ENCODE assay signal across 25 cellular contexts in the genomic region with DNA sequence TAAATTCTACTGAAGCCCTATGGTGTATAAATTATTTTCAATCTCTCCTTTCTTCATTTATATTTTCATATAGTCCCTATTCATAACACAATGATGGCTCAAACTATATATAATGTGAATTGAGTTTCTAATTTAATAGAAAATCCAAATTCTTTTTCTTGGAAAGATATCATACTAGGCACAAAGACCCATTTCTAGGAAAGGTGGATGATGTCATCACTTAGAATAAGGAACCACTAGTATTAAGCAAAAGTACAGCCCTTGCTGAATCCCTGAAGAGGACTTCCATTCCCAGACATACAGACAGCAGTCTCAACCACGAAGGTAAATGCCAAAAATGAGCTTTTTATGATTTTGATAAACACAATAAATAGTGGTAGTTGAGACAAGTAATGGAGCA.
DNase-seq lines count a peak whose midpoint lies in the region; ATAC-seq, FAIRE-seq and TF ChIP-seq lines count a peak whose summit lies in the region.
"Had no signal": no experiment of that assay in that cellular context is flagged by ENCODE, and none has a peak within 500 bp of the region (broad histone marks: within the 10 kb centered on the region; RNA-seq: fewer than 3 reads in every experiment).

No MANE protein-coding gene starts in this region.

- no peaks in the 10 kb centered on the region for H3K27me3 Mint-ChIP-seq in osteocyte (ENCODE audit: unreplicated experiment)
- H3K27me3 Mint-ChIP-seq: CD4-positive, alpha-beta memory T cell had no signal

- WGBS in K562 (ENCODE audit: insufficient coverage, low coverage, missing lambda C conversion rate): 0% methylated on average over 1 of the region's 1 CpG
- 10 to 14% methylated on average over 1 of the region's 1 CpG for WGBS in body of pancreas, 2 donors

- H3K4me1 Mint-ChIP-seq in osteocyte (ENCODE audit: unreplicated experiment): no peaks in the 10 kb centered on the region
- H3K4me1 Mint-ChIP-seq: CD14-positive monocyte; CD4-positive, alpha-beta memory T cell had no signal

- H3K9me3 Mint-ChIP-seq in osteocyte (ENCODE audit: unreplicated experiment): peaks cover 7% of the 10 kb centered on the region

- no peak for FAIRE-seq in K562 (lab: Jason Lieb, UNC)
- FAIRE-seq: A549, G401.6, GM12892, H54 had no signal

- peak overlapping the region; percentile 12 for H3K27ac Mint-ChIP-seq in osteocyte (ENCODE audit: unreplicated experiment)
- H3K27ac Mint-ChIP-seq: CD14-positive monocyte; CD4-positive, alpha-beta memory T cell had no signal

- DNase-seq in left ventricle myocardium inferior (no peak), left ventricle myocardium superior (no peak), OCI-M1 (lab: John Stamatoyannopoulos, UW) (peak; percentile 48), K562 (ENCODE audit: extremely low read depth in 1 of 4, low spot score in 3 of 4) (no peak), osteocyte (ENCODE audit: extremely low spot score, unreplicated experiment) (no peak), ascending aorta (ENCODE audit: low spot score in 2 of 2) (no peak), body of pancreas (no peak), NCI-H748 (lab: John Stamatoyannopoulos, UW; ENCODE audit: unreplicated experiment) (no peak)
- DNase-seq: 8988T; ACHN; AML-193; BE2C; Calu3; CD4-positive, alpha-beta memory T cell; COR-L47; DMS153; DND-41; GOT3 had no signal

- TF ChIP-seq EP300 in K562 (IDR thresholded peaks at IDR 0.05; ENCODE audit: low read length): no peak

- H4K20me1 ChIP-seq in K562 (replicated peaks; ENCODE audit: control insufficient read depth, insufficient read depth, low read length): no peaks in the 10 kb centered on the region
- H4K20me1 ChIP-seq: BLaER1 treated with 17β-estradiol and CSF1 and Interleukin-3, amounts not matched to agents 10 nM and 100 nM had no signal

- H3K4me2 ChIP-seq in K562 (ENCODE audit: insufficient read depth, low read length): no peak overlapping the region
- H3K4me2 ChIP-seq: A549; BLaER1 treated with 17β-estradiol and CSF1 and Interleukin-3, amounts not matched to agents 10 nM and 100 nM had no signal

- no peaks in the 10 kb centered on the region for H3K36me3 ChIP-seq in left ventricle myocardium inferior
- no peaks in the 10 kb centered on the region for H3K36me3 ChIP-seq in K562 (ENCODE audit: control insufficient read depth, insufficient read depth, low read length)
- no peaks in the 10 kb centered on the region for H3K36me3 ChIP-seq in ascending aorta
- no peaks in the 10 kb centered on the region for H3K36me3 ChIP-seq in body of pancreas (replicated peaks in 1 of 2; ENCODE audit: insufficient read depth in 1 of 2, low read depth in 2 of 2)
- H3K36me3 ChIP-seq: BE2C; BLaER1 treated with 17β-estradiol and CSF1 and Interleukin-3, amounts not matched to agents 10 nM and 100 nM had no signal

- ATAC-seq in left ventricle myocardium superior (no peak), K562 (no peak), body of pancreas (no peak)
- ATAC-seq: A549 had no signal

- CTCF ChIA-PET in K562 (lab: Yijun Ruan, JAX; ENCODE audit: low intra/inter-chr PET ratio): no interaction called here

- H2AFZ ChIP-seq in K562 (ENCODE audit: low read depth, low read length): no peak overlapping the region

- no peak for TF ChIP-seq RAD21 in K562 (CRISPR knock-in tag; conservative IDR thresholded peaks at IDR 0.05 in 1 of 2, IDR thresholded peaks at IDR 0.05 in 1 of 2)

- H3K4me3 ChIP-seq in left ventricle myocardium inferior (no peak overlapping the region), K562 (no peak overlapping the region), ascending aorta (no peak overlapping the region), body of pancreas (no peak overlapping the region)
- H3K4me3 ChIP-seq: A549; BLaER1 treated with 17β-estradiol and CSF1 and Interleukin-3, amounts not matched to agents 10 nM and 100 nM; HAP-1 had no signal

- H3K4me1 ChIP-seq in left ventricle myocardium inferior: peaks cover 19% of the 10 kb centered on the region
- H3K4me1 ChIP-seq in K562 (replicated peaks in 1 of 2; ENCODE audit: control insufficient read depth in 2 of 2, insufficient read depth in 2 of 2, low read length in 2 of 2): no peaks in the 10 kb centered on the region
- H3K4me1 ChIP-seq in ascending aorta: no peaks in the 10 kb centered on the region
- H3K4me1 ChIP-seq in body of pancreas: no peaks in the 10 kb centered on the region
- H3K4me1 ChIP-seq: A549; BE2C; BLaER1 treated with 17β-estradiol and CSF1 and Interleukin-3, amounts not matched to agents 10 nM and 100 nM; HAP-1 had no signal

- H3K9me3 ChIP-seq in left ventricle myocardium inferior (replicated peaks): no peaks in the 10 kb centered on the region
- H3K9me3 ChIP-seq in K562 (replicated peaks; ENCODE audit: control insufficient read depth, insufficient read depth, low read depth, low read length): no peaks in the 10 kb centered on the region
- H3K9me3 ChIP-seq in ascending aorta: no peaks in the 10 kb centered on the region
- H3K9me3 ChIP-seq in body of pancreas: no peaks in the 10 kb centered on the region
- H3K9me3 ChIP-seq: A549; BE2C; BLaER1 treated with 17β-estradiol and CSF1 and Interleukin-3, amounts not matched to agents 10 nM and 100 nM; HAP-1 had no signal

- intact Hi-C loops in left ventricle myocardium inferior (cut with micrococcal nuclease): no loop called here
- intact Hi-C loops in left ventricle myocardium superior (cut with micrococcal nuclease): no loop called here
- intact Hi-C loops in K562 (cut with micrococcal nuclease): no loop called here
- intact Hi-C loops in ascending aorta (cut with DNase I): no loop called here
- intact Hi-C loops in body of pancreas (cut with DNase I): no loop called here

- BruUV-seq in K562 (replicated peaks; lab: Mats Ljungman, UMichigan): no TSS peak

- TF ChIP-seq CTCF in left ventricle myocardium inferior (IDR thresholded peaks at IDR 0.05; ENCODE audit: borderline replicate concordance) (no peak), K562 (IDR thresholded peaks at IDR 0.05 in 2 of 3, conservative IDR thresholded peaks at IDR 0.05 in 1 of 3; ENCODE audit: insufficient read depth in 2 of 3, low read depth in 1 of 3, low read length in 3 of 3) (no peak), osteocyte (IDR thresholded peaks at IDR 0.05) (no peak), ascending aorta (IDR thresholded peaks at IDR 0.05) (no peak), body of pancreas (IDR thresholded peaks at IDR 0.05) (no peak)

- peak overlapping the region; percentile 39 for H3K27ac ChIP-seq in left ventricle myocardium inferior (replicated peaks)
- H3K27ac ChIP-seq in K562 (ENCODE audit: extremely low read depth, low read depth, low read length): no peak overlapping the region
- no peak overlapping the region for H3K27ac ChIP-seq in ascending aorta
- no peak overlapping the region for H3K27ac ChIP-seq in body of pancreas
- H3K27ac ChIP-seq: A549; BLaER1 treated with 17β-estradiol and CSF1 and Interleukin-3, amounts not matched to agents 10 nM and 100 nM had no signal

- TF ChIP-seq POLR2A in K562 (conservative IDR thresholded peaks at IDR 0.05) (no peak), body of pancreas (IDR thresholded peaks at IDR 0.05) (no peak)

- H3K27me3 ChIP-seq in left ventricle myocardium inferior (ENCODE audit: low read depth) (no peaks in the 10 kb centered on the region), K562 (ENCODE audit: control insufficient read depth in 2 of 2, insufficient read depth in 2 of 2, low read length in 2 of 2) (no peaks in the 10 kb centered on the region), ascending aorta (no peaks in the 10 kb centered on the region), body of pancreas (no peaks in the 10 kb centered on the region)
- H3K27me3 ChIP-seq: BE2C; BLaER1 treated with 17β-estradiol and CSF1 and Interleukin-3, amounts not matched to agents 10 nM and 100 nM had no signal

- H3K79me2 ChIP-seq in K562 (ENCODE audit: control insufficient read depth, insufficient read depth, low read length): no peaks in the 10 kb centered on the region

- in situ Hi-C loops in K562 (cut with MboI): no loop called here

- H3K4me3 Mint-ChIP-seq in osteocyte (ENCODE audit: unreplicated experiment): no peak overlapping the region
- H3K4me3 Mint-ChIP-seq: CD14-positive monocyte; CD4-positive, alpha-beta memory T cell had no signal

- H3K9me1 ChIP-seq in K562 (ENCODE audit: control insufficient read depth, insufficient read depth, low read length): no peaks in the 10 kb centered on the region

- POLR2A ChIA-PET in K562 (lab: Yijun Ruan, JAX): no interaction called here

- H3K9ac ChIP-seq in K562 (ENCODE audit: insufficient read depth in 1 of 2, low read depth in 2 of 2, low read length in 2 of 2): no peak overlapping the region
- H3K9ac ChIP-seq: BLaER1 treated with 17β-estradiol and CSF1 and Interleukin-3, amounts not matched to agents 10 nM and 100 nM had no signal

- H3K36me3 Mint-ChIP-seq in osteocyte (ENCODE audit: unreplicated experiment): peaks cover 95% of the 10 kb centered on the region
- H3K36me3 Mint-ChIP-seq: CD4-positive, alpha-beta memory T cell had no signal

TF ChIP-seq in K562, 482 proteins besides CTCF, POLR2A, EP300 and RAD21:
- no peak for TF ChIP-seq ZBTB12 (CRISPR knock-in tag; IDR thresholded peaks at IDR 0.05)
- TF ChIP-seq, protein P1, sequence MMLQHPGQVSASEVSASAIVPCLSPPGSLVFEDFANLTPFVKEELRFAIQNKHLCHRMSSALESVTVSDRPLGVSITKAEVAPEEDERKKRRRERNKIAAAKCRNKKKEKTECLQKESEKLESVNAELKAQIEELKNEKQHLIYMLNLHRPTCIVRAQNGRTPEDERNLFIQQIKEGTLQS (IDR thresholded peaks at IDR 0.05): 0 out of 2 replicates have a peak, but pooled peaks have one; percentile 26
- TF ChIP-seq, protein P1 (CRISPR knock-in tag; conservative IDR thresholded peaks at IDR 0.05): no peak
TF ChIP-seq in K562: peak in this region for 1.
